Comparison of ENCODE assay signal across 19 cellular contexts in the genomic region with DNA sequence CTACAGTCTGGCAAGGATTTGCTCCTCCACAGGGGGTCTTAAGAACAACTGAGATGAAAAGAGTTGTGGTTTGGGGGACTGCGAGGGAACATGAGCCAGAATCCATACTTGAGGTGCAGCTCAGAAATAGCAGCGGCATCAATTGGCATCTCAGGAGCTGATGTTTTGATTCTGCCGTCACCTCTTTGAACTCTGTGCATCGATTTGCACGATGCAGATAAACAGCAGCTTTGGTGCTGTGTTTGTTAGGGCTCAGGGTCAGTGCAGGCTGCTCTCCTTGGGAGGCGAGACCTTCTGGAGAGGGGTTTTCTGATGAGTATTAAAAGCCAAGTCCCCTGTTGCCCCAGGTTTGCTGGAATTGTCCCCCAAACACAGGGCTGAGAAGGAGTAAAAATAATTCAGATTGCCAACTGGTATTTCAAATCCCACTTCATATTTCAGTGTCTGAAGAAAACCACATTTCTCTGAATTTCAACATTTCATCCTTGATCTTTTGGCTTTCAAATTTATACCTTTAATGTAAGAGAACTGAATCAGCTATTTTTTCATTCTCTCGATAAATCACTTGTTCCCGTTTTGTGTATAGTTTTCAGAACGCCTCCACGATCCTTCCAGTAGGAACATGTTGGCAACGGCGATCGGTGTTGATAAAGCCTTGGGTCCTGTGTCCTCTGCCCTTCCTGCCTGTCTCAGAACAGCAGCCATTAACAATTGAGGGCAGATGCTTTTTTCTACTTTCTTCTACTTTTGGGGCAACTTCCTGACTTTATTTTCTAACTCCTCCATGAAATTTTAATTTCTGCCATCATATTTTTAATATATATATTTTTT.
"Had no signal": no experiment of that assay in that cellular context is flagged by ENCODE, and none has a peak within 500 bp of the region (broad histone marks: within the 10 kb centered on the region; RNA-seq: fewer than 3 reads in every experiment).

No MANE protein-coding gene starts in this region.

- H3K27me3 ChIP-seq: colonic mucosa, gastroesophageal sphincter, sigmoid colon, upper lobe of left lung had no signal

- H3K4me3 Mint-ChIP-seq: activated CD4-positive, alpha-beta memory T cell treated with anti-CD3 and anti-CD28 coated beads for 36 hours; activated naive CD8-positive, alpha-beta T cell treated with anti-CD3 and anti-CD28 coated beads for 36 hours; memory B cell; nephron; T-helper 17 cell had no signal

- H3K4me3 ChIP-seq: colonic mucosa, gastroesophageal sphincter, sigmoid colon, thoracic aorta, upper lobe of left lung had no signal

- H3K36me3 Mint-ChIP-seq: activated CD4-positive, alpha-beta memory T cell treated with anti-CD3 and anti-CD28 coated beads for 36 hours; activated naive CD8-positive, alpha-beta T cell treated with anti-CD3 and anti-CD28 coated beads for 36 hours had no signal

- ATAC-seq: gastroesophageal sphincter, T-helper 17 cell had no signal

- H3K4me1 Mint-ChIP-seq: activated naive CD8-positive, alpha-beta T cell treated with anti-CD3 and anti-CD28 coated beads for 36 hours had no signal

- DNase-seq: activated CD4-positive, alpha-beta memory T cell treated with anti-CD3 and anti-CD28 coated beads for 36 hours; activated CD4-positive, alpha-beta T cell treated with anti-CD3 and anti-CD28 coated beads for 48 hours; activated naive CD4-positive, alpha-beta T cell treated with Interleukin-2 at 50 U/mL for 16 hours; activated naive CD8-positive, alpha-beta T cell treated with anti-CD3 and anti-CD28 coated beads for 36 hours; activated T-cell treated with anti-CD3 and anti-CD28 coated beads, Interleukin-2, amount 50 U/mL, for 48 hours; amygdala; colonic mucosa; head of caudate nucleus; left cardiac atrium; sigmoid colon; stimulated activated CD4-positive, alpha-beta T cell treated with anti-CD3 and anti-CD28 coated beads, Interleukin-2, amount 100 ng/mL, for 48 hours; stimulated activated CD8-positive, alpha-beta memory T cell treated with anti-CD3 and anti-CD28 coated beads, Interleukin-4, amount 100 ng/mL, for 48 hours; stimulated activated naive CD4-positive, alpha-beta T cell treated with Interleukin-2 at 50 U/mL for 16 hours; T-helper 17 cell had no signal

- H3K27ac Mint-ChIP-seq: activated CD4-positive, alpha-beta memory T cell treated with anti-CD3 and anti-CD28 coated beads for 36 hours; activated naive CD8-positive, alpha-beta T cell treated with anti-CD3 and anti-CD28 coated beads for 36 hours; nephron; T-helper 17 cell had no signal

- H3K4me1 ChIP-seq: colonic mucosa had no signal

- H3K9me3 ChIP-seq: colonic mucosa, gastroesophageal sphincter, sigmoid colon, thoracic aorta, upper lobe of left lung had no signal

- H3K27ac ChIP-seq: colonic mucosa, thoracic aorta had no signal

- H3K36me3 ChIP-seq: colonic mucosa, sigmoid colon, thoracic aorta, upper lobe of left lung had no signal

- H3K9me3 Mint-ChIP-seq: activated CD4-positive, alpha-beta memory T cell treated with anti-CD3 and anti-CD28 coated beads for 36 hours; activated naive CD8-positive, alpha-beta T cell treated with anti-CD3 and anti-CD28 coated beads for 36 hours; memory B cell had no signal

- H3K27me3 Mint-ChIP-seq: memory B cell had no signal
